Comparison of ENCODE assay signal across 15 cellular contexts in the genomic region with DNA sequence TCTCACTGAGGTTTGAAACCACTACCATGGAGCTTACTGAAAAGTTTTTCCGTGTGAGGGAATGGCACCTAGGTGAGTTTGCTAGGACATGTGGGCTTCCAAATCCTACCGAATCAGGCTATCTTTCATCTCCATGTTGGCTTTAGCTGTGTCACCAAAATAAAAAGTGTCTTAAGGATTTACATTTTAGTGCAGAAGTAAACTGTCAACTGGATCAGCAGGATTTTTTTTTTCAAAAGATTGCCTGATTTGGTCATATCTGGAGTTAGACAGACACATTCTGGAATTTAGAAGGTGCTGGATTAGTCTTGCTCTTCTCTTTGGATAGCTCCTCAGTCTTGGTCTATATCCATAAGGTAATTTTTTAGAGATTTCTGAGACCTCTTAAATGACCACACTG.
"Had no signal": no experiment of that assay in that cellular context is flagged by ENCODE, and none has a peak within 500 bp of the region (broad histone marks: within the 10 kb centered on the region; RNA-seq: fewer than 3 reads in every experiment).

No MANE protein-coding gene starts in this region.

- H3K9me3 ChIP-seq: lower lobe of right lung, neutrophil, tibial nerve had no signal

- H3K27ac Mint-ChIP-seq: activated T-helper 17 cell treated with anti-CD3 and anti-CD28 coated beads, Interleukin-2, amount 50 U/mL, for 72 hours; stimulated activated effector memory CD8-positive, alpha-beta T cell treated with anti-CD3 and anti-CD28 coated beads, Interleukin-12 subunit alpha, Interleukin-12 subunit beta, amount 100 ng/mL, for 72 hours; T-helper 1 cell treated with Interleukin-12 subunit alpha and Interleukin-12 subunit beta and Interleukin-4 antibody, amounts not matched to agents 30 μg/mL and 1 μg/mL, for 36 hours had no signal

- H3K36me3 ChIP-seq: lower lobe of right lung, neutrophil, tibial nerve had no signal

- H3K27me3 ChIP-seq: dorsolateral prefrontal cortex, neutrophil, tibial nerve had no signal

- H3K27me3 Mint-ChIP-seq: activated naive CD8-positive, alpha-beta T cell; activated T-helper 17 cell treated with anti-CD3 and anti-CD28 coated beads, Interleukin-2, amount 50 U/mL, for 72 hours; naive B cell had no signal

- H3K9me3 Mint-ChIP-seq: activated T-helper 17 cell treated with anti-CD3 and anti-CD28 coated beads, Interleukin-2, amount 50 U/mL, for 72 hours; immature natural killer cell; stimulated activated effector memory CD8-positive, alpha-beta T cell treated with anti-CD3 and anti-CD28 coated beads, Interleukin-12 subunit alpha, Interleukin-12 subunit beta, amount 100 ng/mL, for 72 hours; T-helper 1 cell treated with Interleukin-12 subunit alpha and Interleukin-12 subunit beta and Interleukin-4 antibody, amounts not matched to agents 30 μg/mL and 1 μg/mL, for 36 hours had no signal

- DNase-seq: dorsolateral prefrontal cortex, immature natural killer cell, left cardiac atrium, lower lobe of right lung, midbrain, naive B cell, posterior cingulate gyrus, right cardiac atrium had no signal

- ATAC-seq: activated T-helper 17 cell treated with anti-CD3 and anti-CD28 coated beads, Interleukin-2, amount 50 U/mL, for 72 hours; left cardiac atrium; lower lobe of right lung; right cardiac atrium; SK-N-SH treated with all-trans-retinoic acid at 6 μM for 48 hours; stimulated activated effector memory CD8-positive, alpha-beta T cell treated with anti-CD3 and anti-CD28 coated beads, Interleukin-12 subunit alpha, Interleukin-12 subunit beta, amount 100 ng/mL, for 72 hours had no signal

- H3K4me3 ChIP-seq: dorsolateral prefrontal cortex, lower lobe of right lung, tibial nerve had no signal

- H3K4me3 Mint-ChIP-seq: activated naive CD8-positive, alpha-beta T cell; activated T-helper 17 cell treated with anti-CD3 and anti-CD28 coated beads, Interleukin-2, amount 50 U/mL, for 72 hours; immature natural killer cell; stimulated activated effector memory CD8-positive, alpha-beta T cell treated with anti-CD3 and anti-CD28 coated beads, Interleukin-12 subunit alpha, Interleukin-12 subunit beta, amount 100 ng/mL, for 72 hours; T-helper 1 cell treated with Interleukin-12 subunit alpha and Interleukin-12 subunit beta and Interleukin-4 antibody, amounts not matched to agents 30 μg/mL and 1 μg/mL, for 36 hours had no signal

- H3K27ac ChIP-seq: neutrophil had no signal
